In genomic region chr3:155283092-155284056, GRCh38 we compare ENCODE assay signal across 20 cellular contexts. TPM values are rescaled to one million over a fixed set of nuclear protein-coding genes. Genes with fewer than 3 reads are reported as not detected.
DNase-seq lines count a peak whose midpoint lies in the region; ATAC-seq and TF ChIP-seq lines count a peak whose summit lies in the region.
"Had no signal": no experiment of that assay in that cellular context is flagged by ENCODE, and none has a peak within 500 bp of the region (broad histone marks: within the 10 kb centered on the region; RNA-seq: fewer than 3 reads in every experiment).

No MANE protein-coding gene starts in this region.

- BruUV-seq in PC-9 (replicated peaks; lab: Mats Ljungman, UMichigan): no TSS peak

- no peaks in the 10 kb centered on the region; the same call in 2 of the 3 replicates for H3K4me1 Mint-ChIP-seq in GM23338
- H3K4me1 Mint-ChIP-seq: IgD-negative memory B cell had no signal

- H3K79me2 ChIP-seq in GM23338 (replicated peaks; ENCODE audit: insufficient read depth): 0 out of 2 replicates have a peak, but pooled peaks cover 4% of the 10 kb centered on the region
- no peaks in the 10 kb centered on the region for H3K79me2 ChIP-seq in PC-9 (ENCODE audit: low read depth)
- no peaks in the 10 kb centered on the region for H3K79me2 ChIP-seq in mesendoderm (ENCODE audit: control insufficient read depth, insufficient read depth, low read length)

- H2BK120ac ChIP-seq in mesendoderm (ENCODE audit: low read depth, low read length): no peak overlapping the region

- 100% methylated on average over 1 of the region's 8 CpGs for WGBS in mesendoderm (ENCODE audit: extremely low coverage, insufficient coverage, low lambda C conversion rate)

- H3K9me3 ChIP-seq in AG04450 (ENCODE audit: control insufficient read depth, insufficient read depth, low read length): no peaks in the 10 kb centered on the region
- 0 out of 2 replicates have a peak, but pooled peaks cover 2% of the 10 kb centered on the region for H3K9me3 ChIP-seq in PC-9 (ENCODE audit: insufficient read depth, low read depth)
- H3K9me3 ChIP-seq in tibial artery: no peaks in the 10 kb centered on the region
- H3K9me3 ChIP-seq: A549 had no signal

- peak overlapping the region; percentile 49 for H3K56ac ChIP-seq in mesendoderm (ENCODE audit: low read length)

- H3K4me3 ChIP-seq in AG04450 (ENCODE audit: low read depth, low read length) (no peak overlapping the region), GM23338 (no peak overlapping the region), PC-9 (no peak overlapping the region), mesendoderm (ENCODE audit: low read length) (no peak overlapping the region), tibial artery (no peak overlapping the region)
- H3K4me3 ChIP-seq: A549, SK-N-MC had no signal

- POLR2A ChIA-PET in AG04450 (lab: Yijun Ruan, JAX): no interaction called here
- POLR2A ChIA-PET in PC-9 (lab: Charles Lee; ENCODE audit: unreplicated experiment): no interaction called here

- no peaks in the 10 kb centered on the region for H3K79me1 ChIP-seq in mesendoderm (ENCODE audit: low read length)

- H3K36me3 ChIP-seq in GM23338 (ENCODE audit: insufficient read depth) (peaks cover 22% of the 10 kb centered on the region), PC-9 (ENCODE audit: low read depth) (no peaks in the 10 kb centered on the region), mesendoderm (ENCODE audit: control insufficient read depth, insufficient read depth, low read length) (no peaks in the 10 kb centered on the region), tibial artery (no peaks in the 10 kb centered on the region)

- DNase-seq in AG04450 (ENCODE audit: low read depth, low spot score): no peak
- no peak for DNase-seq in GM23338 (ENCODE audit: low spot score)
- DNase-seq in PC-9: peak; percentile 28 to 39
- DNase-seq in mesendoderm: no peak
- no peak for DNase-seq in tibial artery
- DNase-seq in GOT3 (lab: John Stamatoyannopoulos, UW): no peak
- DNase-seq in AG08395 (ENCODE audit: low spot score): no peak
- DNase-seq: AML-193; CD4-positive, alpha-beta memory T cell; NCI-H146; NCI-H2081 treated with DMSO at 0.1 percent for 48 hours; NCI-H226; NCI-H69 had no signal

- H4K20me1 ChIP-seq in GM23338 (replicated peaks; ENCODE audit: insufficient read depth) (no peaks in the 10 kb centered on the region), PC-9 (ENCODE audit: insufficient read depth) (no peaks in the 10 kb centered on the region)

- H3K36me3 Mint-ChIP-seq in GM23338 (ENCODE audit: low read depth): no peaks in the 10 kb centered on the region; the same call in 1 of the 3 replicates
- H3K36me3 Mint-ChIP-seq: CD4-positive, alpha-beta memory T cell; IgD-negative memory B cell had no signal

- H3K27ac ChIP-seq in AG04450 (ENCODE audit: low read depth, low read length): peak overlapping the region; percentile 52
- H3K27ac ChIP-seq in GM23338 (ENCODE audit: low read depth): peak overlapping the region; percentile 91
- no peak overlapping the region for H3K27ac ChIP-seq in PC-9
- peak overlapping the region; percentile 6 for H3K27ac ChIP-seq in mesendoderm (ENCODE audit: low read depth, low read length)
- no peak overlapping the region for H3K27ac ChIP-seq in tibial artery
- H3K27ac ChIP-seq: A549, SK-N-MC had no signal

- peak overlapping the region; percentile 16 for H3K4ac ChIP-seq in mesendoderm (ENCODE audit: low read depth, low read length)

- H3K9me2 ChIP-seq in GM23338 (ENCODE audit: insufficient read depth) (no peaks in the 10 kb centered on the region), PC-9 (ENCODE audit: insufficient read depth) (no peaks in the 10 kb centered on the region)

- H3K4me1 ChIP-seq in GM23338 (ENCODE audit: insufficient read depth) (peaks cover 21% of the 10 kb centered on the region), PC-9 (replicated peaks; ENCODE audit: insufficient read depth) (peaks cover 20% of the 10 kb centered on the region), mesendoderm (ENCODE audit: control insufficient read depth, low read depth, low read length) (no peaks in the 10 kb centered on the region), tibial artery (no peaks in the 10 kb centered on the region)
- H3K4me1 ChIP-seq: A549 had no signal

- CTCF ChIA-PET in AG04450 (lab: Charles Lee): no interaction called here
- CTCF ChIA-PET in PC-9 (lab: Charles Lee): interaction anchor here (0.6 kb wide), 1 partner anchor 135 kb away, joined by 3 read pairs; no protein-coding TSS in a partner anchor

- no peak overlapping the region for H4K5ac ChIP-seq in mesendoderm (ENCODE audit: low read length)

- H2BK5ac ChIP-seq in mesendoderm (ENCODE audit: low read length): no peak overlapping the region

- no peaks in the 10 kb centered on the region; the same call in 1 of the 3 replicates for H3K9me3 Mint-ChIP-seq in GM23338

- H2AFZ ChIP-seq in GM23338: no peak overlapping the region
- no peak overlapping the region; the same call in 1 of the 2 replicates for H2AFZ ChIP-seq in PC-9

- no peak overlapping the region for H3K23ac ChIP-seq in mesendoderm (ENCODE audit: low read length)

- no peak overlapping the region for H2BK15ac ChIP-seq in mesendoderm (replicated peaks; ENCODE audit: low read depth)

- no peak overlapping the region for H3K9ac ChIP-seq in mesendoderm (ENCODE audit: low read length)

- H4K8ac ChIP-seq in mesendoderm (ENCODE audit: low read depth, low read length): no peak overlapping the region

- no peak overlapping the region for H3K27ac Mint-ChIP-seq in GM23338
- H3K27ac Mint-ChIP-seq: CD4-positive, alpha-beta memory T cell; IgD-negative memory B cell had no signal

- ATAC-seq in GM23338 (no peak), HG02623 (IDR thresholded peaks at IDR 0.05; ENCODE audit: unreplicated experiment) (no peak)
- ATAC-seq: A549, Panc1, Right ventricle myocardium inferior had no signal

- intact Hi-C loops in PC-9 (cut with micrococcal nuclease; ENCODE audit: unreplicated experiment) (no loop called here), tibial artery (cut with DNase I; ENCODE audit: low total_unique reads) (no loop called here)

- peak overlapping the region; percentile 1; the same call in 1 of the 2 replicates for H3K4me2 ChIP-seq in GM23338
- H3K4me2 ChIP-seq in PC-9: peak overlapping the region; percentile 42
- no peak overlapping the region for H3K4me2 ChIP-seq in mesendoderm (ENCODE audit: low read length)
- H3K4me2 ChIP-seq: A549 had no signal

- peaks cover 7% of the 10 kb centered on the region for H3K27me3 Mint-ChIP-seq in GM23338 (ENCODE audit: insufficient read depth, low read depth, poor library complexity)
- H3K27me3 Mint-ChIP-seq: IgD-negative memory B cell had no signal

- peak overlapping the region; percentile 14 for H3K18ac ChIP-seq in mesendoderm (ENCODE audit: low read length)

- H3F3A ChIP-seq in GM23338 (replicated peaks; ENCODE audit: low read depth): no peaks in the 10 kb centered on the region
- H3F3A ChIP-seq in PC-9 (ENCODE audit: insufficient read depth, low read depth): no peaks in the 10 kb centered on the region

- TF ChIP-seq CTCF in AG04450 (IDR thresholded peaks at IDR 0.05; ENCODE audit: low read depth, low read length) (no peak), GM23338 (conservative IDR thresholded peaks at IDR 0.05; ENCODE audit: low read depth in 2 of 2) (no peak), PC-9 (conservative IDR thresholded peaks at IDR 0.05) (no peak), tibial artery (IDR thresholded peaks at IDR 0.05) (no peak)

- H3K27me3 ChIP-seq in AG04450 (ENCODE audit: control insufficient read depth, insufficient read depth, low read length) (no peaks in the 10 kb centered on the region), GM23338 (ENCODE audit: insufficient read depth) (no peaks in the 10 kb centered on the region), PC-9 (ENCODE audit: insufficient read depth, low read depth) (no peaks in the 10 kb centered on the region), mesendoderm (ENCODE audit: insufficient read depth, low read length, poor library complexity) (no peaks in the 10 kb centered on the region), tibial artery (no peaks in the 10 kb centered on the region)

- no peak overlapping the region for H2AK5ac ChIP-seq in mesendoderm (ENCODE audit: low read length)

- no peak overlapping the region for H3K4me3 Mint-ChIP-seq in GM23338
- H3K4me3 Mint-ChIP-seq: CD4-positive, alpha-beta memory T cell; IgD-negative memory B cell had no signal

TF ChIP-seq in GM23338, 12 proteins besides CTCF, POLR2A, EP300 and RAD21 (continues in another document):
- no peak for TF ChIP-seq POLR2AphosphoS5 (IDR thresholded peaks at IDR 0.05; ENCODE audit: low read depth)
- TF ChIP-seq ZNF331 (CRISPR knock-in tag; IDR thresholded peaks at IDR 0.05; ENCODE audit: low read depth): no peak
- TF ChIP-seq STAT1 (IDR thresholded peaks at IDR 0.05; ENCODE audit: unreplicated experiment): no peak
- TF ChIP-seq JUNB (IDR thresholded peaks at IDR 0.05; ENCODE audit: unreplicated experiment): no peak
- TF ChIP-seq, protein P1, sequence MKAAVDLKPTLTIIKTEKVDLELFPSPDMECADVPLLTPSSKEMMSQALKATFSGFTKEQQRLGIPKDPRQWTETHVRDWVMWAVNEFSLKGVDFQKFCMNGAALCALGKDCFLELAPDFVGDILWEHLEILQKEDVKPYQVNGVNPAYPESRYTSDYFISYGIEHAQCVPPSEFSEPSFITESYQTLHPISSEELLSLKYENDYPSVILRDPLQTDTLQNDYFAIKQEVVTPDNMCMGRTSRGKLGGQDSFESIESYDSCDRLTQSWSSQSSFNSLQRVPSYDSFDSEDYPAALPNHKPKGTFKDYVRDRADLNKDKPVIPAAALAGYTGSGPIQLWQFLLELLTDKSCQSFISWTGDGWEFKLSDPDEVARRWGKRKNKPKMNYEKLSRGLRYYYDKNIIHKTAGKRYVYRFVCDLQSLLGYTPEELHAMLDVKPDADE (IDR thresholded peaks at IDR 0.05): no peak

RNA-seq across cellular contexts. Expression of gene STRIT1, which starts 10.1 kb away (rescaled TPM):
- polyA plus RNA-seq in AG04450 (2011; rRNA removed) (not detected in 2 replicates), GM23338 (2016; fragmentation: Nextera tagmentation; extraction: Ambion mirVana) (1.5 and 1.6 TPM in 2 replicates)
- not detected in 2 replicates for polyA minus RNA-seq in AG04450 (2011; rRNA and poly(A)+ RNA removed)
- total RNA-seq in GM23338 (2014; rRNA removed; shearing (Covaris generic)): 1.6 TPM in 1 of 2 replicates, not detected in the other
- total RNA-seq in PC-9 (2021): not detected in 2 replicates
- polyA plus RNA-seq in mesendoderm (2013, experiment 1 of 2): 0.83 TPM
- polyA plus RNA-seq in mesendoderm (2013, experiment 2 of 2): 0.76 TPM
- total RNA-seq: CD4-positive, alpha-beta memory T cell; Daoy had no signal
- polyA plus RNA-seq: A549; CD4-positive, alpha-beta memory T cell; IgD-negative memory B cell had no signal

Comparison
In these comparisons a context has a peak if more than half of its experiments do, and no peak if none do; other contexts are left out.
1. DNase-seq: peak in PC-9 (2 of 2); none in AG04450 (single experiment), GM23338 (single experiment), mesendoderm (single experiment), tibial artery (0 of 2), GOT3 (single experiment) and AG08395 (single experiment).
2. H3K27ac ChIP-seq: peak in AG04450 (single experiment), GM23338 (single experiment) and mesendoderm (single experiment); none in PC-9 (single experiment) and tibial artery (0 of 2).